In the genomic region with DNA sequence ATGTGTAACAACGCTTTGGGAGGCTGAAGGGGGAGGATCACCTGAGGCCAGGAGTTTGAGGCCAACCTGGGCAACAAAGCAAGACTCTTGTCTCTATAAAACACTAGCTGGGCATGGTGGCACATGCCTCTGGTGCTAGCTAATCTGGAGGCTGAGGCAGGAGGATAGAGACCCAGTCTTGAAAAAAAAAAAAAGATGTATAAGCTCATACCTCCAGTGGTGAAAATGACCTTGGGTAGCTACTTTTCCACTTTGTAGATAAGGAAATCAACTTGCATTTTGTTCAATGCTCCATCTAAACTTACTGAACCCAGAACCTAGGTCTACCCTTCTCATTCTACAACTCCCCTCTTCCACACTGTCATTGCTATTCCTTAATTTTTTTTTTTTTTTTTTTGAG, we compare ENCODE assay signal across 17 cellular contexts.
DNase-seq lines count a peak whose midpoint lies in the region; ATAC-seq lines count a peak whose summit lies in the region.
"Had no signal": no experiment of that assay in that cellular context is flagged by ENCODE, and none has a peak within 500 bp of the region (broad histone marks: within the 10 kb centered on the region; RNA-seq: fewer than 3 reads in every experiment).

No MANE protein-coding gene starts in this region.

- peaks cover 4% of the 10 kb centered on the region for H3K9me3 Mint-ChIP-seq in central memory CD8-positive, alpha-beta T cell

- ATAC-seq in central memory CD8-positive, alpha-beta T cell (replicated peaks; ENCODE audit: extremely low read depth, poor library complexity, severe bottlenecking): no peak
- ATAC-seq: CD8-positive, alpha-beta T cell had no signal

- no peaks in the 10 kb centered on the region for H3K27me3 Mint-ChIP-seq in central memory CD8-positive, alpha-beta T cell

- H3K4me3 Mint-ChIP-seq in central memory CD8-positive, alpha-beta T cell: no peak overlapping the region
- H3K4me3 Mint-ChIP-seq: CD8-positive, alpha-beta T cell had no signal

- DNase-seq in DMS 273 (lab: John Stamatoyannopoulos, UW; ENCODE audit: unreplicated experiment): peak; percentile 15
- DNase-seq in DMS 273 treated with DMSO at 0.1 percent for 48 hours (lab: John Stamatoyannopoulos, UW): no peak
- DNase-seq in central memory CD8-positive, alpha-beta T cell (ENCODE audit: low spot score in 2 of 2): no peak
- peak; percentile 54 for DNase-seq in iris pigment epithelial cell (ENCODE audit: low read depth)
- no peak for DNase-seq in nucleus accumbens (lab: John Stamatoyannopoulos, UW)
- no peak for DNase-seq in activated CD8-positive, alpha-beta memory T cell treated with anti-CD3 and anti-CD28 coated beads for 24 hours
- DNase-seq in HPDE6-E6E7 (ENCODE audit: extremely low spot score): no peak
- DNase-seq in HuH-7 (ENCODE audit: low spot score): no peak
- DNase-seq: CD8-positive, alpha-beta T cell; GDM1; KG1; NCI-H1417 treated with DMSO at 0.1 percent for 48 hours; NCI-H1930; NCI-H2171; NCI-H774; PC-9; SJCRH30 had no signal

- H3K4me1 Mint-ChIP-seq in central memory CD8-positive, alpha-beta T cell: peaks cover 21% of the 10 kb centered on the region

- peak overlapping the region; percentile 67 for H3K27ac Mint-ChIP-seq in central memory CD8-positive, alpha-beta T cell (ENCODE audit: low read depth)
- H3K27ac Mint-ChIP-seq: CD8-positive, alpha-beta T cell had no signal

- peaks cover 43% of the 10 kb centered on the region for H3K36me3 Mint-ChIP-seq in central memory CD8-positive, alpha-beta T cell (ENCODE audit: insufficient read depth)

Comparison
In these comparisons a context has a peak if more than half of its experiments do, and no peak if none do; other contexts are left out.
1. DNase-seq: peak in DMS 273 (single experiment) and iris pigment epithelial cell (single experiment); none in DMS 273 treated with DMSO at 0.1 percent for 48 hours (single experiment), central memory CD8-positive, alpha-beta T cell (0 of 2), nucleus accumbens (0 of 56), activated CD8-positive, alpha-beta memory T cell treated with anti-CD3 and anti-CD28 coated beads for 24 hours (single experiment), HPDE6-E6E7 (single experiment) and HuH-7 (single experiment).